In the genomic region with DNA sequence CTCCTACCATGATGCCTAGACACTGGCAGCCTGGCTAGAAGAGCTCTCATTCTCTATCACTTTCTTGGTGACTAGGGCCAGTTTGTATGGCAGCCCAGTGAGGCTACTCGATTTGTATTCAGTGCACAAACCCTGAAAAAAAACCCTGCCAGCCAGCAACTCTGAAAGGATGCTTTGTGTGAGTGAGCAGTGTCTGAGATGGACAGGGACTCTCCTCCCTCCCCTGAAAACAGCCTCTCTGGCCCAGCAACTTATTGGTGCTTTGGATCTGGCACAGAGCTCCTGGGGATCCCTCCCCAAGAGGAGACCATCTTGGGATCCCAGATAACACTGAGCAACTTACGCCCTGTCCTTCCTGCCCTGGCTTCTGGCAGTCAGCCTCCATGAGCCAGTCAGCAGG, we compare ENCODE assay signal across 25 cellular contexts. TPM values are rescaled to one million over a fixed set of nuclear protein-coding genes. Genes with fewer than 3 reads are reported as not detected.
A peak's percentile ranks its signal among the peaks of the same experiment; 100 is the strongest.
DNase-seq lines count a peak whose midpoint lies in the region; ATAC-seq lines count a peak whose summit lies in the region.
"Had no signal": no experiment of that assay in that cellular context is flagged by ENCODE, and none has a peak within 500 bp of the region (broad histone marks: within the 10 kb centered on the region; RNA-seq: fewer than 3 reads in every experiment).

No MANE protein-coding gene starts in this region.

- H3K4me3 ChIP-seq in HAP-1, result no peak overlapping the region
- H3K4me3 ChIP-seq: K562, PC-9, upper lobe of right lung had no signal

- H3K4me1 ChIP-seq in HAP-1, result no peaks in the 10 kb centered on the region

- in situ Hi-C loops in HAP-1 (cut with MboI; ENCODE audit: low sequenced_read_pairs), result no loop called here

- intact Hi-C loops in head of caudate nucleus (cut with DNase I), result no loop called here
- intact Hi-C loops in cardiac septum (cut with DNase I), result no loop called here

- DNase-seq in C1 segment of cervical spinal cord (lab: John Stamatoyannopoulos, UW) (peak in 12 of 14 donors; percentile 57 to 93 (median 80)), anterior cingulate cortex (lab: John Stamatoyannopoulos, UW) (peak in 55 of 58 donors; percentile 40 to 95 (median 77)), head of caudate nucleus (peak; percentile 37 to 95 (median 84)), nucleus accumbens (lab: John Stamatoyannopoulos, UW) (peak in 55 of 56 donors; percentile 40 to 95 (median 80)), HAP-1 (ENCODE audit: low spot score in 2 of 2) (no peak), cardiac septum (ENCODE audit: low spot score) (no peak)
- DNase-seq: activated CD4-positive, alpha-beta T cell treated with anti-CD3 and anti-CD28 coated beads, Interleukin-2, amount 50 U/mL, for 4 hours; activated naive CD4-positive, alpha-beta T cell treated with Interleukin-2 at 50 U/mL for 16 hours; brain microvascular endothelial cell; CD4-positive, CD25-positive, alpha-beta regulatory T cell; DMS 273 treated with DMSO at 0.1 percent for 48 hours; effector CD8-positive, alpha-beta T cell; naive B cell; NCI-H1105; NCI-H187; NCI-H2171; PC-9; SK-N-SH; T-helper 2 cell; upper lobe of right lung had no signal

- ATAC-seq in HG03159 (IDR thresholded peaks at IDR 0.05; ENCODE audit: unreplicated experiment) (no peak), HG03108 (IDR thresholded peaks at IDR 0.05; ENCODE audit: unreplicated experiment) (no peak)
- ATAC-seq: K562; stimulated activated effector memory CD8-positive, alpha-beta T cell treated with anti-CD3 and anti-CD28 coated beads, Interleukin-12 subunit alpha, Interleukin-12 subunit beta, amount 100 ng/mL, for 72 hours; upper lobe of right lung had no signal

- H3K36me3 ChIP-seq in HAP-1 (replicated peaks), result no peaks in the 10 kb centered on the region
- H3K36me3 ChIP-seq: upper lobe of right lung had no signal

- H3K9me3 ChIP-seq in HAP-1, result no peaks in the 10 kb centered on the region
- H3K9me3 ChIP-seq: SK-N-SH, upper lobe of right lung had no signal

- no peaks in the 10 kb centered on the region for H3K27me3 ChIP-seq in HAP-1 (ENCODE audit: low read depth)
- H3K27me3 ChIP-seq: brain microvascular endothelial cell, upper lobe of right lung had no signal

RNA-seq across cellular contexts. Expression of a gene that starts 10.8 kb away (rescaled TPM):
- 3.7 TPM for total RNA-seq in cardiac septum
- total RNA-seq: CD4-positive, CD25-positive, alpha-beta regulatory T cell; H4; K562 had no signal

Comparison
In these comparisons a context has a peak if more than half of its experiments do, and no peak if none do; other contexts are left out.
1. DNase-seq: peak in C1 segment of cervical spinal cord (12 of 14), anterior cingulate cortex (55 of 58), head of caudate nucleus (42 of 42) and nucleus accumbens (55 of 56); none in HAP-1 (0 of 2) and cardiac septum (single experiment).